8 cellular contexts compared by ENCODE assay signal in genomic region chr7:44748042-44748947, GRCh38. TPM values are rescaled to one million over a fixed set of nuclear protein-coding genes. Genes with fewer than 3 reads are reported as not detected.
A peak's percentile ranks its signal among the peaks of the same experiment; 100 is the strongest.
DNase-seq lines count a peak whose midpoint lies in the region; ATAC-seq and TF ChIP-seq lines count a peak whose summit lies in the region.

A gene with protein sequence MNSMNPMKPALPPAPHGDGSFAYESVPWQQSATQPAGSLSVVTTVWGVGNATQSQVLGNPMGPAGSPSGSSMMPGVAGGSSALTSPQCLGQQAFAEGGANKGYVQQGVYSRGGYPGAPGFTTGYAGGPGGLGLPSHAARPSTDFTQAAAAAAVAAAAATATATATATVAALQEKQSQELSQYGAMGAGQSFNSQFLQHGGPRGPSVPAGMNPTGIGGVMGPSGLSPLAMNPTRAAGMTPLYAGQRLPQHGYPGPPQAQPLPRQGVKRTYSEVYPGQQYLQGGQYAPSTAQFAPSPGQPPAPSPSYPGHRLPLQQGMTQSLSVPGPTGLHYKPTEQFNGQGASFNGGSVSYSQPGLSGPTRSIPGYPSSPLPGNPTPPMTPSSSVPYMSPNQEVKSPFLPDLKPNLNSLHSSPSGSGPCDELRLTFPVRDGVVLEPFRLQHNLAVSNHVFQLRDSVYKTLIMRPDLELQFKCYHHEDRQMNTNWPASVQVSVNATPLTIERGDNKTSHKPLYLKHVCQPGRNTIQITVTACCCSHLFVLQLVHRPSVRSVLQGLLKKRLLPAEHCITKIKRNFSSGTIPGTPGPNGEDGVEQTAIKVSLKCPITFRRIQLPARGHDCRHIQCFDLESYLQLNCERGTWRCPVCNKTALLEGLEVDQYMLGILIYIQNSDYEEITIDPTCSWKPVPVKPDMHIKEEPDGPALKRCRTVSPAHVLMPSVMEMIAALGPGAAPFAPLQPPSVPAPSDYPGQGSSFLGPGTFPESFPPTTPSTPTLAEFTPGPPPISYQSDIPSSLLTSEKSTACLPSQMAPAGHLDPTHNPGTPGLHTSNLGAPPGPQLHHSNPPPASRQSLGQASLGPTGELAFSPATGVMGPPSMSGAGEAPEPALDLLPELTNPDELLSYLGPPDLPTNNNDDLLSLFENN (plus strand): TSS chr7:44748847. CDS start chr7:44756250, 7,403 bp downstream.

- CTCF ChIA-PET in AG04450 (lab: Charles Lee): no interaction called here

- peaks cover 3 to 5% (median 3%) of the 10 kb centered on the region in 3 donors for H3K27me3 Mint-ChIP-seq in immature natural killer cell (ENCODE audit: low read depth in 3 of 3)

- peak within 1 kb of the TSS; percentile 85 to 88 (median 86) for H3K4me3 Mint-ChIP-seq in immature natural killer cell

- peak within 1 kb of the TSS; percentile 64 to 88 (median 83) for H3K27ac Mint-ChIP-seq in immature natural killer cell

- peaks cover 34 to 40% of the 10 kb centered on the region in 2 donors for H3K4me1 Mint-ChIP-seq in immature natural killer cell

- H3K27me3 ChIP-seq in AG04450 (ENCODE audit: control insufficient read depth, insufficient read depth, low read length): no peaks in the 10 kb centered on the region

- H3K9me3 ChIP-seq in AG04450 (ENCODE audit: control insufficient read depth, insufficient read depth, low read length): no peaks in the 10 kb centered on the region; the same call in 1 of the 2 replicates

- ATAC-seq in GM18909 (IDR thresholded peaks at IDR 0.05; ENCODE audit: poor library complexity, unreplicated experiment) (peak; percentile 72), HG03159 (IDR thresholded peaks at IDR 0.05; ENCODE audit: unreplicated experiment) (peak; percentile 66)

- H3K4me3 ChIP-seq in AG04450 (ENCODE audit: low read depth, low read length): peak within 1 kb of the TSS; percentile 89

- TF ChIP-seq CTCF in AG04450 (IDR thresholded peaks at IDR 0.05; ENCODE audit: low read depth, low read length): no peak

- POLR2A ChIA-PET in AG04450 (lab: Yijun Ruan, JAX): interaction anchor here (0.9 kb wide), 1 partner anchor 166 kb away, joined by 3 read pairs; the partner anchor contains the start of gene TMED4

- no peaks in the 10 kb centered on the region for H3K9me3 Mint-ChIP-seq in immature natural killer cell

- H3K27ac ChIP-seq in AG04450 (ENCODE audit: low read depth, low read length): peak within 1 kb of the TSS; percentile 54
- H3K27ac ChIP-seq in caudate nucleus (ENCODE audit: low read depth, low read length): peak within 1 kb of the TSS; percentile 97

- no peaks in the 10 kb centered on the region for H3K36me3 Mint-ChIP-seq in immature natural killer cell

- DNase-seq in AG04450 (ENCODE audit: low read depth, low spot score) (peak; percentile 39), NCI-H226 (peak; percentile 95), caudate nucleus (lab: John Stamatoyannopoulos, UW) (peak; percentile 38 to 97 (median 91)), immature natural killer cell (peak; percentile 89 to 92 (median 92)), smooth muscle cell of the brain vasculature (ENCODE audit: low read depth, low spot score) (peak; percentile 58)
- peak; percentile 80 to 91 (median 86) for DNase-seq in activated CD4-positive, CD25-positive, alpha-beta regulatory T cell (lab: John Stamatoyannopoulos, UW)

RNA-seq across cellular contexts. Expression of the gene that starts here (rescaled TPM):
- 4.8 and 7.7 TPM in 2 replicates for polyA plus RNA-seq in AG04450 (2011; rRNA removed)
- 14.7 and 18.6 TPM in 2 replicates for polyA minus RNA-seq in AG04450 (2011; rRNA and poly(A)+ RNA removed)
- 1 to 10 TPM in 2 of 3 donors, under 1 TPM in 1; 0.58 to 8.1 (median 3.3) TPM for polyA plus RNA-seq in immature natural killer cell

Comparison
In these comparisons a context has a peak if more than half of its experiments do, and no peak if none do; other contexts are left out.
1. Peak in every context shown above with its lines: DNase-seq, ATAC-seq, H3K4me3 ChIP-seq and H3K27ac ChIP-seq.
2. DNase-seq: peak in every context shown above with its lines; median percentile 95 in NCI-H226; 92 in immature natural killer cell; 91 in caudate nucleus; 86 in activated CD4-positive, CD25-positive, alpha-beta regulatory T cell; 58 in smooth muscle cell of the brain vasculature; 39 in AG04450.